ENCODE assay signal across 27 cellular contexts in the genomic region with DNA sequence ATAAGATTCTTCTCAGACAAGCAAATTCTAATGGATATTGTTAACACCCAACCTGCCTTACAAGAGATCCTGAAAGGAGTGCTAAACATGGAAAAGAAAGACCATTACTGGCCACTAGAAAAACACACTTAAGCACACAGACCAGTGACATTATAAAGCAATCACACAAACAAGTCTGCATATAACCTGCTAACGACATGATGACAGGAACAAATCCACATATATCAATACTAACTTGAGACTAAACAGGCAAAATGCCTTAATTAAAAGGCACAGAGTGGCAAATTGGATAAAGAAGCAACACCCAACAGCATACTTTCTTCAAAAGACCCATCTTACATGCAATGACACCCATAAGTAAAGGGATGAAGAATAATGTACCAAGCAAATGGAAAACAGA.
"Had no signal": no experiment of that assay in that cellular context is flagged by ENCODE, and none has a peak within 500 bp of the region (broad histone marks: within the 10 kb centered on the region; RNA-seq: fewer than 3 reads in every experiment).

No MANE protein-coding gene starts in this region.

- H3K4me3 Mint-ChIP-seq: dendritic cell treated with granulocyte-macrophage colony-stimulating factor and Interleukin-4, amounts not matched to agents 40 ng/mL and 50 ng/mL, for 4 days; effector memory CD8-positive, alpha-beta T cell; endodermal cell; mesothelial cell of epicardium had no signal

- ATAC-seq: effector memory CD8-positive, alpha-beta T cell; esophagus mucosa; gastrocnemius medialis; left cardiac atrium; left lung; left ventricle myocardium superior; mucosa of descending colon had no signal

- H3K27ac Mint-ChIP-seq: dendritic cell treated with granulocyte-macrophage colony-stimulating factor and Interleukin-4, amounts not matched to agents 40 ng/mL and 50 ng/mL, for 4 days; effector memory CD8-positive, alpha-beta T cell; endodermal cell; mesothelial cell of epicardium had no signal

- H3K4me3 ChIP-seq: colonic mucosa, esophagus squamous epithelium, gastrocnemius medialis, heart right ventricle, left lung, lower lobe of right lung, mucosa of descending colon had no signal

- H3K27me3 Mint-ChIP-seq: dendritic cell treated with granulocyte-macrophage colony-stimulating factor and Interleukin-4, amounts not matched to agents 40 ng/mL and 50 ng/mL, for 4 days; effector memory CD8-positive, alpha-beta T cell had no signal

- H3K27ac ChIP-seq: colonic mucosa, epithelial cell of prostate, esophagus squamous epithelium, gastrocnemius medialis, heart right ventricle, left lung, lower lobe of right lung had no signal

- H3K36me3 ChIP-seq: colonic mucosa, esophagus squamous epithelium, gastrocnemius medialis, heart right ventricle, left lung, lower lobe of right lung had no signal

- H3K9me3 ChIP-seq: colonic mucosa, esophagus squamous epithelium, gastrocnemius medialis, left lung, lower lobe of right lung, mucosa of descending colon had no signal

- DNase-seq: colonic mucosa; cortex of kidney; effector CD8-positive, alpha-beta T cell; effector memory CD8-positive, alpha-beta T cell; endodermal cell; erythroblast; esophagus squamous epithelium; foreskin fibroblast; foreskin melanocyte; gastrocnemius medialis; glutamatergic neuron; head of caudate nucleus; heart right ventricle; hippocampal formation; left cardiac atrium; left lung; left ventricle myocardium superior; lower lobe of right lung; mesenchymal stem cell; mucosa of descending colon had no signal

- H3K4me1 ChIP-seq: colonic mucosa, gastrocnemius medialis, heart right ventricle, left lung, lower lobe of right lung had no signal

- H3K27me3 ChIP-seq: colonic mucosa, esophagus squamous epithelium, gastrocnemius medialis, left lung had no signal

- FAIRE-seq: endometrium, islet of Langerhans, keratinocyte had no signal

- H3K9me3 Mint-ChIP-seq: dendritic cell treated with granulocyte-macrophage colony-stimulating factor and Interleukin-4, amounts not matched to agents 40 ng/mL and 50 ng/mL, for 4 days; endodermal cell had no signal
